ENCODE assay signal across 8 cellular contexts in genomic region chr12:6376079-6376941, GRCh38. TPM values are rescaled to one million over a fixed set of nuclear protein-coding genes. Genes with fewer than 3 reads are reported as not detected.
A peak's percentile ranks its signal among the peaks of the same experiment; 100 is the strongest.
DNase-seq lines count a peak whose midpoint lies in the region; ATAC-seq, FAIRE-seq and TF ChIP-seq lines count a peak whose summit lies in the region.

No MANE protein-coding gene starts in this region.

- no peaks in the 10 kb centered on the region for H3K36me3 ChIP-seq in MM.1S (replicated peaks; ENCODE audit: insufficient read depth, low read length)
- no peaks in the 10 kb centered on the region for H3K36me3 ChIP-seq in lower lobe of right lung
- no peaks in the 10 kb centered on the region for H3K36me3 ChIP-seq in urinary bladder (ENCODE audit: insufficient read depth)

- H3K4me1 ChIP-seq in MM.1S (ENCODE audit: low read length) (peaks cover 10% of the 10 kb centered on the region), lower lobe of right lung (peaks cover 73% of the 10 kb centered on the region), urinary bladder (ENCODE audit: insufficient read depth) (peaks cover 2% of the 10 kb centered on the region)

- ATAC-seq in lower lobe of right lung: peak; percentile 75 to 86

- no peaks in the 10 kb centered on the region for H3K79me2 ChIP-seq in MM.1S (ENCODE audit: low read length)

- TF ChIP-seq CTCF in MM.1S (IDR thresholded peaks at IDR 0.05; ENCODE audit: low read length): no peak
- TF ChIP-seq CTCF in choroid plexus epithelial cell (conservative IDR thresholded peaks at IDR 0.05; ENCODE audit: low read depth, low read length): peak; percentile 56
- TF ChIP-seq CTCF in lower lobe of right lung (IDR thresholded peaks at IDR 0.05): peak; percentile 52
- TF ChIP-seq CTCF in D721Med (IDR thresholded peaks at IDR 0.05; ENCODE audit: insufficient read depth, missing control alignments): no peak

- H2AFZ ChIP-seq in MM.1S (ENCODE audit: low read length): peak overlapping the region; percentile 43

- DNase-seq in EL (peak; percentile 53), MM.1S (no peak), choroid plexus epithelial cell (ENCODE audit: low read depth) (peak; percentile 73), lower lobe of right lung (peak; percentile 90), NCI-H345 treated with DMSO at 0.1 percent for 48 hours (lab: John Stamatoyannopoulos, UW; ENCODE audit: unreplicated experiment) (no peak), D341Med (ENCODE audit: low spot score) (no peak), D721Med (ENCODE audit: insufficient read length, low spot score) (no peak)

- H3K27ac ChIP-seq in MM.1S (ENCODE audit: low read length) (no peak overlapping the region), lower lobe of right lung (peak overlapping the region; percentile 82), urinary bladder (ENCODE audit: low read depth) (peak overlapping the region; percentile 83)

- H3K9me3 ChIP-seq in MM.1S (replicated peaks; ENCODE audit: insufficient read depth, low read length): no peaks in the 10 kb centered on the region
- no peaks in the 10 kb centered on the region for H3K9me3 ChIP-seq in lower lobe of right lung

- 43% methylated on average over 20 of the region's 20 CpGs for WGBS in urinary bladder

- peak overlapping the region; percentile 32; the same call in 1 of the 2 replicates for H3K4me2 ChIP-seq in MM.1S (ENCODE audit: low read depth, low read length)

- no peaks in the 10 kb centered on the region for H3F3A ChIP-seq in MM.1S (ENCODE audit: insufficient read depth, low read length)

- no peak overlapping the region for H3K9ac ChIP-seq in MM.1S (ENCODE audit: low read length)

- H3K27me3 ChIP-seq in MM.1S (replicated peaks; ENCODE audit: insufficient read depth, low read length) (no peaks in the 10 kb centered on the region; the same call in 1 of the 2 replicates), lower lobe of right lung (ENCODE audit: low read depth) (no peaks in the 10 kb centered on the region)

- no peaks in the 10 kb centered on the region for H3K9me2 ChIP-seq in MM.1S (replicated peaks; ENCODE audit: insufficient read depth, low read length)

- H3K4me3 ChIP-seq in MM.1S (ENCODE audit: low read length) (no peak overlapping the region), choroid plexus epithelial cell (ENCODE audit: low read depth, low read length) (no peak overlapping the region), lower lobe of right lung (peak overlapping the region; percentile 56), urinary bladder (ENCODE audit: low read depth, low read length) (no peak overlapping the region)

- intact Hi-C loops in lower lobe of right lung (cut with DNase I): loop anchor here (5.0 kb wide), 1 partner anchor 34 kb away; the partner anchor contains the start of gene TNFRSF1A

- FAIRE-seq in D721Med (lab: Jason Lieb, UNC): no peak

- H4K20me1 ChIP-seq in MM.1S (ENCODE audit: insufficient read depth, low read length): no peaks in the 10 kb centered on the region

RNA-seq across cellular contexts. Expression of gene SCNN1A, which starts 0.9 kb away (rescaled TPM):
- total RNA-seq in lower lobe of right lung (156 TPM), urinary bladder (5.7 TPM)
- polyA plus RNA-seq in urinary bladder: 10.4 TPM

RNA-seq across cellular contexts. Expression of gene LTBR, which starts 7.7 kb away (rescaled TPM):
- total RNA-seq in lower lobe of right lung: 122 TPM
- total RNA-seq in urinary bladder: 29.6 TPM
- 126 TPM for polyA plus RNA-seq in urinary bladder

RNA-seq across cellular contexts. Expression of gene TNFRSF1A, which starts 34.4 kb away (rescaled TPM):
- total RNA-seq in lower lobe of right lung (165 TPM), urinary bladder (56.1 TPM)
- 223 TPM for polyA plus RNA-seq in urinary bladder

Comparison
In these comparisons a context has a peak if more than half of its experiments do, and no peak if none do; other contexts are left out.
1. DNase-seq: peak in EL (single experiment), choroid plexus epithelial cell (single experiment) and lower lobe of right lung (single experiment); none in MM.1S (single experiment), NCI-H345 treated with DMSO at 0.1 percent for 48 hours (single experiment), D341Med (single experiment) and D721Med (single experiment).
2. CTCF ChIP-seq: peak in choroid plexus epithelial cell (single experiment) and lower lobe of right lung (single experiment); none in MM.1S (single experiment) and D721Med (single experiment).
3. RNA of gene SCNN1A, which starts 0.9 kb away (total RNA-seq): 156 TPM in lower lobe of right lung (single experiment); 5.7 TPM in urinary bladder (single experiment); every median in the first group is over 10 times any median in the second.